In the genomic region with DNA sequence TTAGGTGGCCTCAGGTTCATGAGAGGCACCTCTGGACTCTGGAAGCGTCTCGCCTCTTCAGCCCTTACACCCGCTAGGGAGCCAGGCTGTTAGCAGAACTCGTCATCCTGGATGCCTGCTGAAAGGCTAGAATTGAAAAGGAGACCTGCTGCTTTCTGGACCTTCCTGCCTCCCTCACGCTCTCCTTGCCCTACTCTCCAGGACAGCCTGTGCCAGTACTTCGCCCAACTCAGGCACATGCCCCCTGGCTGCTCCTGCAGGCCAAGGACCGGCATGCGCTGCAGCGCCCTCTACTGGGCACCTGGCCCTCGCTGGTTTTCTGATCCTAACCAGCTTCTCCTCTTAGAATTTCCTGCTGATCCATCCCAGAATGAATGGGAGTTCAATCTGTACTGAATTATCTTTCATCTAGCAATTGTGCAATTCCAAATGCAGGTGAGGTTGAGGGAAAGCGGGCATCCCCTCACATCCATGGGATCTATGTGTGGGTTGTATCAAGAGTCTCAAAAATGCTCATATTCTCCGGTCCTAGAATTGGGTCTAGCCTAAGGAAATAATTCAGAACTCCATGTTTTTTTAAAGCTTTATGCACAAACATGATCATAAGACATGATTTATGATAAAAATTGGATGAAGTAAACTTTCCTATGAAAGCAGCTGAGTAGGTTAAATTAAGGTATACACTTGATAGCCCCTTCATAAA, we compare ENCODE assay signal across 8 cellular contexts.
DNase-seq lines count a peak whose midpoint lies in the region; ATAC-seq and TF ChIP-seq lines count a peak whose summit lies in the region.

No MANE protein-coding gene starts in this region.

- no peaks in the 10 kb centered on the region for H3K9me3 Mint-ChIP-seq in CD4-positive, CD25-positive, alpha-beta regulatory T cell
- H3K9me3 Mint-ChIP-seq in activated T-cell treated with anti-CD3 and anti-CD28 coated beads, Interleukin-2, amount 50 U/mL, for 72 hours = no peaks in the 10 kb centered on the region

- intact Hi-C loops in tibial artery (cut with DNase I; ENCODE audit: low total_unique reads) = loop anchor here (5.0 kb wide), 1 partner anchor 154 kb away; no protein-coding TSS in a partner anchor

- H3K79me2 ChIP-seq in osteoblast (ENCODE audit: insufficient read depth, low read length) = peaks cover 7% of the 10 kb centered on the region

- peaks cover 11% of the 10 kb centered on the region for H3K36me3 Mint-ChIP-seq in CD4-positive, CD25-positive, alpha-beta regulatory T cell
- H3K36me3 Mint-ChIP-seq in activated T-cell treated with anti-CD3 and anti-CD28 coated beads, Interleukin-2, amount 50 U/mL, for 72 hours (ENCODE audit: insufficient read depth in 2 of 2) = peaks cover 8 to 9% of the 10 kb centered on the region in 2 donors

- no peak overlapping the region for H3K4me2 ChIP-seq in osteoblast (ENCODE audit: insufficient read depth, low read length)

- ATAC-seq in CD4-positive, CD25-positive, alpha-beta regulatory T cell (ENCODE audit: low read depth in 2 of 2) = peak; percentile 65 to 75
- ATAC-seq in activated T-cell treated with anti-CD3 and anti-CD28 coated beads, Interleukin-2, amount 50 U/mL, for 72 hours (replicated peaks in 1 of 2) = peak; percentile 46 to 60
- ATAC-seq in GM19467 (IDR thresholded peaks at IDR 0.05; ENCODE audit: unreplicated experiment) = no peak

- no peak overlapping the region for H3K4me3 Mint-ChIP-seq in CD4-positive, CD25-positive, alpha-beta regulatory T cell
- no peak overlapping the region for H3K4me3 Mint-ChIP-seq in activated T-cell treated with anti-CD3 and anti-CD28 coated beads, Interleukin-2, amount 50 U/mL, for 72 hours

- no peaks in the 10 kb centered on the region for H3K27me3 ChIP-seq in CD4-positive, CD25-positive, alpha-beta regulatory T cell (ENCODE audit: control insufficient read depth, insufficient read depth, low read length)
- no peaks in the 10 kb centered on the region for H3K27me3 ChIP-seq in osteoblast (ENCODE audit: insufficient read depth, low read length)
- no peaks in the 10 kb centered on the region for H3K27me3 ChIP-seq in tibial artery

- TF ChIP-seq CTCF in HFF-Myc (IDR thresholded peaks at IDR 0.05; ENCODE audit: low read depth, low read length, missing control alignments) (peak; percentile 100), osteoblast (IDR thresholded peaks at IDR 0.05; ENCODE audit: extremely low read depth, low read depth, low read length) (peak; percentile 99), tibial artery (IDR thresholded peaks at IDR 0.05) (peak; percentile 79 to 87)

- H3K36me3 ChIP-seq in CD4-positive, CD25-positive, alpha-beta regulatory T cell (ENCODE audit: control insufficient read depth, insufficient read depth, low read length) = peaks cover 41% of the 10 kb centered on the region
- peaks cover 42% of the 10 kb centered on the region for H3K36me3 ChIP-seq in osteoblast (ENCODE audit: insufficient read depth, low read length)
- H3K36me3 ChIP-seq in tibial artery = peaks cover 7 to 61% (median 30%) of the 10 kb centered on the region in 3 donors

- H3K4me1 Mint-ChIP-seq in CD4-positive, CD25-positive, alpha-beta regulatory T cell = peaks cover 0 to 7% (median 4%) of the 10 kb centered on the region in 4 donors
- no peaks in the 10 kb centered on the region for H3K4me1 Mint-ChIP-seq in activated T-cell treated with anti-CD3 and anti-CD28 coated beads, Interleukin-2, amount 50 U/mL, for 72 hours (ENCODE audit: low read depth)

- peaks cover 7% of the 10 kb centered on the region for H4K20me1 ChIP-seq in osteoblast (ENCODE audit: insufficient read depth, low read length)

- no peaks in the 10 kb centered on the region for H3K9me3 ChIP-seq in CD4-positive, CD25-positive, alpha-beta regulatory T cell (ENCODE audit: control insufficient read depth in 2 of 2, low read length in 2 of 2)
- H3K9me3 ChIP-seq in osteoblast (ENCODE audit: low read depth, low read length) (no peaks in the 10 kb centered on the region), tibial artery (no peaks in the 10 kb centered on the region)

- peak overlapping the region in 1 of 3 donors; percentile 59 for H3K27ac Mint-ChIP-seq in CD4-positive, CD25-positive, alpha-beta regulatory T cell
- peak overlapping the region; percentile 36 for H3K27ac Mint-ChIP-seq in activated T-cell treated with anti-CD3 and anti-CD28 coated beads, Interleukin-2, amount 50 U/mL, for 72 hours

- no peak overlapping the region for H3K27ac ChIP-seq in CD4-positive, CD25-positive, alpha-beta regulatory T cell (ENCODE audit: insufficient read depth, low read length, poor library complexity, severe bottlenecking)
- H3K27ac ChIP-seq in osteoblast (ENCODE audit: low read depth, low read length) = no peak overlapping the region
- no peak overlapping the region for H3K27ac ChIP-seq in tibial artery

- no peaks in the 10 kb centered on the region for H3K27me3 Mint-ChIP-seq in CD4-positive, CD25-positive, alpha-beta regulatory T cell
- H3K27me3 Mint-ChIP-seq in activated T-cell treated with anti-CD3 and anti-CD28 coated beads, Interleukin-2, amount 50 U/mL, for 72 hours (ENCODE audit: low read depth) = no peaks in the 10 kb centered on the region

- no peak overlapping the region for H3K4me3 ChIP-seq in CD4-positive, CD25-positive, alpha-beta regulatory T cell (ENCODE audit: low read depth, low read length)
- H3K4me3 ChIP-seq in HFF-Myc (replicated peaks; ENCODE audit: low read depth, low read length) = no peak overlapping the region
- H3K4me3 ChIP-seq in osteoblast (ENCODE audit: insufficient read depth, low read length) = no peak overlapping the region
- no peak overlapping the region for H3K4me3 ChIP-seq in tibial artery

- H2AFZ ChIP-seq in osteoblast (ENCODE audit: low read length) = no peak overlapping the region

- no peaks in the 10 kb centered on the region for H3K4me1 ChIP-seq in CD4-positive, CD25-positive, alpha-beta regulatory T cell (ENCODE audit: control insufficient read depth, insufficient read depth, low read length, poor library complexity, severe bottlenecking)
- H3K4me1 ChIP-seq in osteoblast (ENCODE audit: insufficient read depth, low read length) = no peaks in the 10 kb centered on the region
- H3K4me1 ChIP-seq in tibial artery = peaks cover 0 to 22% (median 7%) of the 10 kb centered on the region in 4 donors

- DNase-seq in CD4-positive, CD25-positive, alpha-beta regulatory T cell = peak; percentile 55 to 62 (median 60)
- DNase-seq in HFF-Myc (ENCODE audit: extremely low read depth, low read depth) (no peak), RKO (ENCODE audit: low spot score) (peak; percentile 74), fibroblast of gingiva (ENCODE audit: low read depth) (peak; percentile 47), osteoblast (ENCODE audit: insufficient read length, low spot score, missing footprints) (peak; percentile 97), tibial artery (peak; percentile 51 to 85)
- peak; percentile 74 to 81 for DNase-seq in activated T-cell treated with anti-CD3 and anti-CD28 coated beads, Interleukin-2, amount 50 U/mL, for 72 hours
